ENCODE assay signal across 18 cellular contexts in the genomic region with DNA sequence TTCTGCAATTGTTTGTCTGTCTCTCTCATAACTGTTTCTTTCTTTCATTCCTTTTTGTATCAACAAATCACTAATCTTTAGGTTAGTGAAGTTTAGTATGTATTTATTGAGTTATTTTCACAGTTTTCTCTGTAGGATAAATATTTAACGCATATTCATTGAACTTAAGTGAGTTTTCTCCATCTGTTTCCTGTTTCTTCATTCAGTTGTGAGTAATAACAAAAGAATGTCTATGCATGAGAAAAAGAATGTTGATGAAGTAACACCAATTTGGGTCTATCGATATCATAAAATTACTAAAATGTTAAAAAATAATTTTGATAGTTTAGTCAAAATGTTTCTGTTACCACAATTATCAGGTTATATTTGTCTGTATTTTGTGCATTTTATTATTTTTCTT.
DNase-seq lines count a peak whose midpoint lies in the region; ATAC-seq and TF ChIP-seq lines count a peak whose summit lies in the region.
"Had no signal": no experiment of that assay in that cellular context is flagged by ENCODE, and none has a peak within 500 bp of the region (broad histone marks: within the 10 kb centered on the region; RNA-seq: fewer than 3 reads in every experiment).

No MANE protein-coding gene starts in this region.

- intact Hi-C loops in upper lobe of right lung (cut with DNase I), result no loop called here

- H2AFZ ChIP-seq in GM23248, result no peak overlapping the region

- no peaks in the 10 kb centered on the region for H3K79me2 ChIP-seq in GM23248 (ENCODE audit: insufficient read depth)

- WGBS in GM23248 (ENCODE audit: low coverage in 1 of 2, low lambda C conversion rate in 2 of 2, missing lambda C conversion rate in 2 of 2), 2 experiments, result 3 to 4% methylated on average over 2 of the region's 2 CpGs

- no peaks in the 10 kb centered on the region for H3K36me3 Mint-ChIP-seq in osteocyte (ENCODE audit: unreplicated experiment)
- H3K36me3 Mint-ChIP-seq in stimulated activated naive B cell treated with anti-CD40 and anti-IgM and Interleukin-4, amounts not matched to agents 10 μg/mL and 1 μg/mL and 100 μg/mL, for 72 hours, result no peaks in the 10 kb centered on the region

- peak; percentile 65 for DNase-seq in GM23248
- DNase-seq in RWPE2 (ENCODE audit: low spot score), result no peak
- peak; percentile 46 for DNase-seq in epithelial cell of esophagus (ENCODE audit: low read depth)
- no peak for DNase-seq in osteocyte (ENCODE audit: extremely low spot score, unreplicated experiment)
- no peak for DNase-seq in upper lobe of right lung
- DNase-seq in DMS153 (lab: John Stamatoyannopoulos, UW), result no peak
- DNase-seq in NCI-H1417 (lab: John Stamatoyannopoulos, UW), result no peak
- no peak for DNase-seq in stimulated activated naive B cell treated with anti-CD40 and anti-IgM and Interleukin-4, amounts not matched to agents 10 μg/mL and 1 μg/mL and 100 μg/mL, for 72 hours
- DNase-seq: activated CD4-positive, alpha-beta T cell treated with anti-CD3 and anti-CD28 coated beads for 48 hours; activated naive CD8-positive, alpha-beta T cell treated with anti-CD3 and anti-CD28 coated beads, Interleukin-2, amount 50 U/mL, for 24 hours; activated T-cell treated with anti-CD3 and anti-CD28 coated beads, Interleukin-2, amount 50 U/mL, for 4 hours; cortex of kidney; DMS79 treated with DMSO at 0.1 percent for 48 hours; NCI-H2081; NCI-H748 treated with DMSO at 0.1 percent for 48 hours; ovary; T-helper 9 cell had no signal

- H3K36me3 ChIP-seq in GM23248 (ENCODE audit: low read depth) (no peaks in the 10 kb centered on the region), RWPE2 (ENCODE audit: low read depth) (no peaks in the 10 kb centered on the region), upper lobe of right lung (no peaks in the 10 kb centered on the region)
- H3K36me3 ChIP-seq: ovary, suprapubic skin had no signal

- no peaks in the 10 kb centered on the region for H3K9me2 ChIP-seq in GM23248 (ENCODE audit: insufficient read depth)

- H3K4me1 ChIP-seq in GM23248 (ENCODE audit: insufficient read depth) (peaks cover 18% of the 10 kb centered on the region), RWPE2 (ENCODE audit: insufficient read depth, poor library complexity, severe bottlenecking) (peaks cover 14% of the 10 kb centered on the region), upper lobe of right lung (no peaks in the 10 kb centered on the region)
- H3K4me1 ChIP-seq: suprapubic skin had no signal

- H3F3A ChIP-seq in GM23248 (ENCODE audit: insufficient read depth), result no peaks in the 10 kb centered on the region

- H3K4me3 ChIP-seq in GM23248, result peak overlapping the region; percentile 18; the same call in 1 of the 2 replicates
- H3K4me3 ChIP-seq in RWPE2 (ENCODE audit: severe bottlenecking), result no peak overlapping the region
- H3K4me3 ChIP-seq in epithelial cell of esophagus (ENCODE audit: low read length), result no peak overlapping the region
- H3K4me3 ChIP-seq in upper lobe of right lung, result no peak overlapping the region
- H3K4me3 ChIP-seq: ovary, suprapubic skin had no signal

- H4K20me1 ChIP-seq in GM23248 (ENCODE audit: insufficient read depth), result no peaks in the 10 kb centered on the region

- H3K9me3 ChIP-seq in GM23248 (ENCODE audit: low read depth), result no peaks in the 10 kb centered on the region
- H3K9me3 ChIP-seq in RWPE2 (ENCODE audit: severe bottlenecking), result no peaks in the 10 kb centered on the region
- H3K9me3 ChIP-seq in upper lobe of right lung, result no peaks in the 10 kb centered on the region
- H3K9me3 ChIP-seq: ovary, suprapubic skin had no signal

- H3K27me3 ChIP-seq in GM23248 (replicated peaks; ENCODE audit: insufficient read depth) (no peaks in the 10 kb centered on the region), RWPE2 (ENCODE audit: insufficient read depth, poor library complexity, severe bottlenecking) (no peaks in the 10 kb centered on the region), upper lobe of right lung (no peaks in the 10 kb centered on the region)
- H3K27me3 ChIP-seq: ovary, suprapubic skin had no signal

- H3K4me2 ChIP-seq in GM23248 (ENCODE audit: unreplicated experiment), result peak overlapping the region; percentile 56

- in situ Hi-C loops in GM23248 (cut with MboI), result no loop called here

- H3K27ac Mint-ChIP-seq in osteocyte (ENCODE audit: unreplicated experiment), result peak overlapping the region; percentile 89
- H3K27ac Mint-ChIP-seq in stimulated activated naive B cell treated with anti-CD40 and anti-IgM and Interleukin-4, amounts not matched to agents 10 μg/mL and 1 μg/mL and 100 μg/mL, for 72 hours, result no peak overlapping the region
- H3K27ac Mint-ChIP-seq: activated naive CD8-positive, alpha-beta T cell treated with anti-CD3 and anti-CD28 coated beads, Interleukin-2, amount 50 U/mL, for 24 hours had no signal

- H3K4me3 Mint-ChIP-seq in osteocyte (ENCODE audit: unreplicated experiment), result peak overlapping the region; percentile 55
- H3K4me3 Mint-ChIP-seq in stimulated activated naive B cell treated with anti-CD40 and anti-IgM and Interleukin-4, amounts not matched to agents 10 μg/mL and 1 μg/mL and 100 μg/mL, for 72 hours, result no peak overlapping the region
- H3K4me3 Mint-ChIP-seq: activated naive CD8-positive, alpha-beta T cell treated with anti-CD3 and anti-CD28 coated beads, Interleukin-2, amount 50 U/mL, for 24 hours; activated T-cell treated with anti-CD3 and anti-CD28 coated beads, Interleukin-2, amount 50 U/mL, for 4 hours had no signal

- TF ChIP-seq CTCF in RWPE2 (IDR thresholded peaks at IDR 0.05; ENCODE audit: poor library complexity, severe bottlenecking) (no peak), epithelial cell of esophagus (IDR thresholded peaks at IDR 0.05; ENCODE audit: insufficient read depth, low read depth, low read length, missing control alignments) (no peak), osteocyte (IDR thresholded peaks at IDR 0.05) (no peak), upper lobe of right lung (IDR thresholded peaks at IDR 0.05) (no peak)

- no peaks in the 10 kb centered on the region for H3K9me3 Mint-ChIP-seq in osteocyte (ENCODE audit: unreplicated experiment)
- peaks cover 0 to 3% of the 10 kb centered on the region in 2 donors for H3K9me3 Mint-ChIP-seq in stimulated activated naive B cell treated with anti-CD40 and anti-IgM and Interleukin-4, amounts not matched to agents 10 μg/mL and 1 μg/mL and 100 μg/mL, for 72 hours

- no peak for ATAC-seq in RWPE2 (ENCODE audit: low read depth)
- ATAC-seq in upper lobe of right lung, result no peak
- ATAC-seq in stimulated activated naive B cell treated with anti-CD40 and anti-IgM and Interleukin-4, amounts not matched to agents 10 μg/mL and 1 μg/mL and 100 μg/mL, for 72 hours (replicated peaks), result no peak
- ATAC-seq: activated naive CD8-positive, alpha-beta T cell treated with anti-CD3 and anti-CD28 coated beads, Interleukin-2, amount 50 U/mL, for 24 hours; activated T-cell treated with anti-CD3 and anti-CD28 coated beads, Interleukin-2, amount 50 U/mL, for 4 hours had no signal

- H3K27me3 Mint-ChIP-seq in osteocyte (ENCODE audit: unreplicated experiment), result no peaks in the 10 kb centered on the region
- no peaks in the 10 kb centered on the region for H3K27me3 Mint-ChIP-seq in stimulated activated naive B cell treated with anti-CD40 and anti-IgM and Interleukin-4, amounts not matched to agents 10 μg/mL and 1 μg/mL and 100 μg/mL, for 72 hours
- H3K27me3 Mint-ChIP-seq: activated naive CD8-positive, alpha-beta T cell treated with anti-CD3 and anti-CD28 coated beads, Interleukin-2, amount 50 U/mL, for 24 hours had no signal

- H3K27ac ChIP-seq in GM23248 (no peak overlapping the region), RWPE2 (ENCODE audit: poor library complexity, severe bottlenecking) (peak overlapping the region; percentile 51), upper lobe of right lung (no peak overlapping the region)
- H3K27ac ChIP-seq: ovary, suprapubic skin had no signal

- H3K4me1 Mint-ChIP-seq in osteocyte (ENCODE audit: unreplicated experiment), result peaks cover 40% of the 10 kb centered on the region
- no peaks in the 10 kb centered on the region for H3K4me1 Mint-ChIP-seq in stimulated activated naive B cell treated with anti-CD40 and anti-IgM and Interleukin-4, amounts not matched to agents 10 μg/mL and 1 μg/mL and 100 μg/mL, for 72 hours
- H3K4me1 Mint-ChIP-seq: activated naive CD8-positive, alpha-beta T cell treated with anti-CD3 and anti-CD28 coated beads, Interleukin-2, amount 50 U/mL, for 24 hours had no signal

- H3K9ac ChIP-seq in GM23248, result no peak overlapping the region

Comparison
In these comparisons a context has a peak if more than half of its experiments do, and no peak if none do; other contexts are left out.
1. DNase-seq: peak in GM23248 (single experiment) and epithelial cell of esophagus (single experiment); none in RWPE2 (single experiment), osteocyte (single experiment), upper lobe of right lung (single experiment), DMS153 (single experiment), NCI-H1417 (0 of 3) and stimulated activated naive B cell treated with anti-CD40 and anti-IgM and Interleukin-4, amounts not matched to agents 10 μg/mL and 1 μg/mL and 100 μg/mL, for 72 hours (single experiment).